Comparison of ENCODE assay signal across 21 cellular contexts in genomic region chr17:82112181-82112865, GRCh38. TPM values are rescaled to one million over a fixed set of nuclear protein-coding genes. Genes with fewer than 3 reads are reported as not detected.
DNase-seq lines count a peak whose midpoint lies in the region; ATAC-seq and TF ChIP-seq lines count a peak whose summit lies in the region.
"Had no signal": no experiment of that assay in that cellular context is flagged by ENCODE, and none has a peak within 500 bp of the region (broad histone marks: within the 10 kb centered on the region; RNA-seq: fewer than 3 reads in every experiment).

No MANE protein-coding gene starts in this region.

- H3K27ac Mint-ChIP-seq in CD4-positive, alpha-beta T cell: peak overlapping the region; percentile 20
- H3K27ac Mint-ChIP-seq: GM23338 had no signal

- no peak overlapping the region for H3K9ac ChIP-seq in SK-N-SH
- H3K9ac ChIP-seq: KMS-11 had no signal

- peaks cover 0 to 6% of the 10 kb centered on the region in 2 experiments; a peak in 1 of 4 replicates for H3K4me1 ChIP-seq in SK-N-SH (ENCODE audit: control insufficient read depth in 1 of 2, insufficient read depth in 2 of 2, low read depth in 1 of 2, low read length in 1 of 2)
- H3K4me1 ChIP-seq in osteoblast (ENCODE audit: insufficient read depth, low read length): no peaks in the 10 kb centered on the region

- in situ Hi-C loops in G401 (cut with HindIII; ENCODE audit: low sequenced_read_pairs): no loop called here

- H3K27me3 ChIP-seq in SK-N-SH (ENCODE audit: insufficient read depth) (no peaks in the 10 kb centered on the region), osteoblast (ENCODE audit: insufficient read depth, low read length) (no peaks in the 10 kb centered on the region)
- H3K27me3 ChIP-seq in CD4-positive, alpha-beta T cell (ENCODE audit: control insufficient read depth, insufficient read depth, low read length): no peaks in the 10 kb centered on the region
- H3K27me3 ChIP-seq: MG63 had no signal

- TF ChIP-seq CTCF in SK-N-SH (IDR thresholded peaks at IDR 0.05) (no peak), osteoblast (IDR thresholded peaks at IDR 0.05; ENCODE audit: extremely low read depth, low read depth, low read length) (no peak)
- no peak for TF ChIP-seq CTCF in CD4-positive, alpha-beta T cell (IDR thresholded peaks at IDR 0.05)

- peaks cover 16% of the 10 kb centered on the region for H3K36me3 Mint-ChIP-seq in CD4-positive, alpha-beta T cell (ENCODE audit: low read depth)

- CTCF ChIA-PET in SK-N-SH (lab: Yijun Ruan, JAX): interaction anchor here (1.3 to 1.5 kb wide), 4 partner anchors 10 to 82 kb away, joined by 3 to 5 read pairs (median 4); partner anchors contain the start of gene DCXR
- CTCF ChIA-PET in CD4-positive, alpha-beta T cell (lab: Charles Lee): no interaction called here

- no peaks in the 10 kb centered on the region for H3K79me2 ChIP-seq in SK-N-SH (ENCODE audit: insufficient read depth)
- no peaks in the 10 kb centered on the region for H3K79me2 ChIP-seq in osteoblast (ENCODE audit: insufficient read depth, low read length)

- no peaks in the 10 kb centered on the region for H3K27me3 Mint-ChIP-seq in CD4-positive, alpha-beta T cell
- H3K27me3 Mint-ChIP-seq: CD8-positive, alpha-beta memory T cell had no signal

- H3F3A ChIP-seq in SK-N-SH (replicated peaks; ENCODE audit: insufficient read depth): peaks cover 7% of the 10 kb centered on the region

- POLR2A ChIA-PET in SK-N-SH (lab: Yijun Ruan, JAX): no interaction called here
- POLR2A ChIA-PET in CD4-positive, alpha-beta T cell (lab: Charles Lee): interaction anchor here (0.9 to 1.5 kb wide), 2 partner anchors 10 to 15 kb away, joined by 3 to 4 read pairs; no protein-coding TSS in a partner anchor

- H2AFZ ChIP-seq in SK-N-SH (ENCODE audit: low read depth) (no peak overlapping the region), osteoblast (ENCODE audit: low read length) (no peak overlapping the region)
- H2AFZ ChIP-seq: GM23338 had no signal

- no peak overlapping the region for H3K4me2 ChIP-seq in SK-N-SH
- no peak overlapping the region for H3K4me2 ChIP-seq in osteoblast (ENCODE audit: insufficient read depth, low read length)
- H3K4me2 ChIP-seq: GM23338, KMS-11 had no signal

- H4K20me1 ChIP-seq in SK-N-SH (ENCODE audit: insufficient read depth) (no peaks in the 10 kb centered on the region), osteoblast (ENCODE audit: insufficient read depth, low read length) (no peaks in the 10 kb centered on the region)

- peaks cover 7% of the 10 kb centered on the region for H3K4me1 Mint-ChIP-seq in CD4-positive, alpha-beta T cell (ENCODE audit: low read depth)

- 96% methylated on average over 16 of the region's 18 CpGs for WGBS in SK-N-SH (ENCODE audit: low lambda C conversion rate)

- TF ChIP-seq RAD21 in SK-N-SH (IDR thresholded peaks at IDR 0.05; ENCODE audit: low read length): no peak

- no peaks in the 10 kb centered on the region for H3K9me2 ChIP-seq in SK-N-SH

- H3K4me3 Mint-ChIP-seq in CD4-positive, alpha-beta T cell: no peak overlapping the region
- H3K4me3 Mint-ChIP-seq: CD8-positive, alpha-beta memory T cell; GM23338 had no signal

- DNase-seq in SK-N-SH (peak; percentile 27), left lobe of liver (ENCODE audit: low spot score) (peak; percentile 81), osteoblast (ENCODE audit: insufficient read length, low spot score, missing footprints) (peak; percentile 73), HPDE6-E6E7 (ENCODE audit: extremely low spot score) (no peak), G401 (ENCODE audit: low spot score) (no peak), NCI-H82 (lab: John Stamatoyannopoulos, UW) (no peak)
- no peak for DNase-seq in CD4-positive, alpha-beta T cell
- DNase-seq: 8988T; CD8-positive, alpha-beta memory T cell; DND-41; GDM1; MG63; NCI-H1092; NCI-H146; NCI-H2081 treated with DMSO at 0.1 percent for 48 hours; NCI-H510A treated with DMSO at 0.1 percent for 48 hours; SHP77 had no signal

- H3K36me3 ChIP-seq in SK-N-SH (replicated peaks in 1 of 2; ENCODE audit: control insufficient read depth in 1 of 2, insufficient read depth in 2 of 2, low read length in 1 of 2): peaks cover 13 to 17% of the 10 kb centered on the region in 2 experiments
- H3K36me3 ChIP-seq in osteoblast (ENCODE audit: insufficient read depth, low read length): peaks cover 7% of the 10 kb centered on the region

- ATAC-seq in SK-N-SH treated with all-trans-retinoic acid at 6 μM for 48 hours (no peak), left lobe of liver (peak; percentile 44)
- no peak for ATAC-seq in CD4-positive, alpha-beta T cell (ENCODE audit: poor library complexity)
- ATAC-seq: GM12878, GM23338 had no signal

- TF ChIP-seq EP300 in SK-N-SH (IDR thresholded peaks at IDR 0.05; ENCODE audit: borderline replicate concordance in 1 of 2, low read depth in 1 of 2, low read length in 1 of 2): no peak

- H3K9me3 ChIP-seq in SK-N-SH (no peaks in the 10 kb centered on the region), osteoblast (ENCODE audit: low read depth, low read length) (no peaks in the 10 kb centered on the region)
- H3K9me3 ChIP-seq in CD4-positive, alpha-beta T cell (ENCODE audit: control insufficient read depth, low read length): no peaks in the 10 kb centered on the region
- H3K9me3 ChIP-seq: MG63 had no signal

- intact Hi-C loops in CD4-positive, alpha-beta T cell (cut with DNase I, micrococcal nuclease): no loop called here

- H3K4me3 ChIP-seq in SK-N-SH (ENCODE audit: low read depth in 2 of 2, low read length in 1 of 2) (no peak overlapping the region), osteoblast (ENCODE audit: insufficient read depth, low read length) (no peak overlapping the region)
- H3K4me3 ChIP-seq: GM12878, GM23338, MG63 had no signal

- H3K27ac ChIP-seq in SK-N-SH (ENCODE audit: low read depth in 2 of 2, low read length in 1 of 2) (no peak overlapping the region), osteoblast (ENCODE audit: low read depth, low read length) (no peak overlapping the region)
- H3K27ac ChIP-seq in CD4-positive, alpha-beta T cell (ENCODE audit: low read depth, low read length): no peak overlapping the region
- H3K27ac ChIP-seq: KMS-11 had no signal

- no peaks in the 10 kb centered on the region for H3K9me3 Mint-ChIP-seq in CD4-positive, alpha-beta T cell
- H3K9me3 Mint-ChIP-seq: CD8-positive, alpha-beta memory T cell had no signal

TF ChIP-seq in SK-N-SH, 30 proteins besides CTCF, POLR2A, EP300 and RAD21 (continues in another document):
- TF ChIP-seq NRF1 (IDR thresholded peaks at IDR 0.05; ENCODE audit: low read depth, low read length) (no peak), MXI1 (IDR thresholded peaks at IDR 0.05; ENCODE audit: low read depth, low read length) (no peak), RCOR1 (IDR thresholded peaks at IDR 0.05; ENCODE audit: low read length) (no peak)

TF ChIP-seq in SK-N-SH treated with all-trans-retinoic acid at 6 μM for 48 hours, 23 proteins besides CTCF, POLR2A, EP300 and RAD21 (continues in another document):
- TF ChIP-seq CSRNP3 (CRISPR knock-in tag; IDR thresholded peaks at IDR 0.05) (no peak), TSHZ2 (CRISPR knock-in tag; IDR thresholded peaks at IDR 0.05) (no peak), PPARA (CRISPR knock-in tag; IDR thresholded peaks at IDR 0.05; ENCODE audit: borderline replicate concordance) (no peak), ZFP3 (CRISPR knock-in tag; IDR thresholded peaks at IDR 0.05) (no peak), ESRRG (CRISPR knock-in tag; IDR thresholded peaks at IDR 0.05) (no peak), ZNF8 (CRISPR knock-in tag; IDR thresholded peaks at IDR 0.05) (no peak)

RNA-seq across cellular contexts. Expression of gene FASN, which starts 14.3 kb away (rescaled TPM):
- polyA plus RNA-seq in SK-N-SH (2012; rRNA removed): 28.1 and 55.1 TPM in 2 replicates
- 15.2 and 34.0 TPM in 2 replicates for polyA plus RNA-seq in SK-N-SH (2012; cell fraction: cytosol; rRNA removed)
- 174 and 219 TPM in 2 replicates for polyA plus RNA-seq in SK-N-SH (2012; cell fraction: nucleus; rRNA removed)
- 100 to 1,000 TPM; 168 to 174 TPM for total RNA-seq in CD4-positive, alpha-beta T cell
- 267 TPM for total RNA-seq in left lobe of liver
- total RNA-seq in osteoblast: 120 and 142 TPM in 2 replicates
- total RNA-seq in G401 (2014; rRNA removed; shearing (Covaris generic)): 333 and 346 TPM in 2 replicates

RNA-seq across cellular contexts. Expression of gene DUS1L, which starts 46.7 kb away (rescaled TPM):
- polyA plus RNA-seq in SK-N-SH (2012; rRNA removed): 144 and 163 TPM in 2 replicates
- polyA plus RNA-seq in SK-N-SH (2012; cell fraction: cytosol; rRNA removed): 57.9 and 78.7 TPM in 2 replicates
- 1,198 and 1,537 TPM in 2 replicates for polyA plus RNA-seq in SK-N-SH (2012; cell fraction: nucleus; rRNA removed)
- 100 to 1,000 TPM; 160 to 163 TPM for total RNA-seq in CD4-positive, alpha-beta T cell
- total RNA-seq in left lobe of liver (121 TPM), osteoblast (43.8 and 43.9 TPM in 2 replicates)
- 140 and 144 TPM in 2 replicates for total RNA-seq in G401 (2014; rRNA removed; shearing (Covaris generic))

Comparison
In these comparisons a context has a peak if more than half of its experiments do, and no peak if none do; other contexts are left out.
1. DNase-seq: peak in SK-N-SH (single experiment), left lobe of liver (single experiment) and osteoblast (single experiment); none in CD4-positive, alpha-beta T cell (0 of 10), HPDE6-E6E7 (single experiment), G401 (single experiment) and NCI-H82 (single experiment).